ENCODE assay signal across 17 cellular contexts in the genomic region with DNA sequence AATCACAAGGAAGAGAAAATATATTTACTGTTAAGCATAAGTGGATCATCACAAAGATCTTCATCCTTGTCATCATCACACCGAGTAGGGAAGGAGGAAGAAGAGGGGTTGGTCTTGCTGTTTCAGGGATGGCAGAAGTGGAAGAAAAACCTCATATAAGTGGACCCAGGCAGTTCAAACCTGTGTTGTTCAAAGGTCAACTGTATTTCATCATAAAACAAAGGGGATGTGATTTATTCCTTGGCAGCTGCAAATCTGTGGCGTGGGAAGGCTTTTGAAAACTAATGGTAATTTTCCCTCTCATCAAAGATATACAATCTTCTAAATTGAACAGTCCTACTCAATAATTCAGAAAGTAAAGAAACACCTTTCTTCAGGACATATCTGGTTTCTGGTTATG.
DNase-seq lines count a peak whose midpoint lies in the region; ATAC-seq, FAIRE-seq and TF ChIP-seq lines count a peak whose summit lies in the region.
"Had no signal": no experiment of that assay in that cellular context is flagged by ENCODE, and none has a peak within 500 bp of the region (broad histone marks: within the 10 kb centered on the region; RNA-seq: fewer than 3 reads in every experiment).

No MANE protein-coding gene starts in this region.

- H3K27me3 ChIP-seq in SJCRH30 (no peaks in the 10 kb centered on the region), small intestine (ENCODE audit: control insufficient read depth in 2 of 2, insufficient read depth in 2 of 2, low read length in 2 of 2) (no peaks in the 10 kb centered on the region)
- H3K27me3 ChIP-seq: BLaER1 had no signal

- in situ Hi-C loops in GM13976 (cut with MboI; ENCODE audit: low sequenced_read_pairs, unreplicated experiment), result no loop called here

- intact Hi-C loops in mucosa of descending colon (cut with DNase I, micrococcal nuclease), result no loop called here

- TF ChIP-seq CTCF in mucosa of descending colon (IDR thresholded peaks at IDR 0.05) (no peak), GM13976 (IDR thresholded peaks at IDR 0.05; ENCODE audit: borderline replicate concordance, control extremely low read depth, extremely low read depth, insufficient read depth, missing control alignments) (no peak)

- H3K4me3 ChIP-seq in SJCRH30 (no peak overlapping the region), mucosa of descending colon (no peak overlapping the region), small intestine (ENCODE audit: low read depth in 1 of 2, low read length in 2 of 2) (no peak overlapping the region)
- H3K4me3 ChIP-seq: BLaER1, GM23338 had no signal

- ATAC-seq in mucosa of descending colon, result peak; percentile 60
- ATAC-seq: GM23338 had no signal

- DNase-seq in DMS53 (lab: John Stamatoyannopoulos, UW) (peak; percentile 3), DMS53 treated with DMSO at 0.1 percent for 48 hours (lab: John Stamatoyannopoulos, UW; ENCODE audit: unreplicated experiment) (no peak), SJCRH30 (peak in 1 of 2 experiments; percentile 59), mucosa of descending colon (peak in 1 of 3 donors; percentile 13), small intestine (peak; percentile 52), GM13976 (ENCODE audit: low spot score) (no peak), NOMO-1 treated with DMSO at 0.1 percent for 48 hours (lab: John Stamatoyannopoulos, UW; ENCODE audit: unreplicated experiment) (no peak)
- no peak for DNase-seq in stimulated activated CD4-positive, alpha-beta T cell treated with anti-CD3 and anti-CD28 coated beads, Interleukin-12 subunit alpha, Interleukin-12 subunit beta, amount 100 ng/mL, for 4 hours
- DNase-seq: CD4-positive, alpha-beta memory T cell; HCEC 1CT had no signal

- H3K27ac ChIP-seq in SJCRH30 (peak overlapping the region; percentile 9), small intestine (ENCODE audit: low read depth in 1 of 2, low read length in 1 of 2) (no peak overlapping the region)
- H3K27ac ChIP-seq: 22Rv1, BLaER1 had no signal

- H3K36me3 ChIP-seq in SJCRH30 (no peaks in the 10 kb centered on the region), mucosa of descending colon (ENCODE audit: low read depth) (no peaks in the 10 kb centered on the region), small intestine (ENCODE audit: control insufficient read depth in 2 of 2, insufficient read depth in 2 of 2, low read length in 2 of 2) (no peaks in the 10 kb centered on the region)
- H3K36me3 ChIP-seq: BLaER1 had no signal

- H3K4me1 ChIP-seq in SJCRH30 (peaks cover 34% of the 10 kb centered on the region), mucosa of descending colon (ENCODE audit: low read depth) (no peaks in the 10 kb centered on the region), small intestine (ENCODE audit: control insufficient read depth in 2 of 2, insufficient read depth in 1 of 2, low read depth in 1 of 2, low read length in 1 of 2) (no peaks in the 10 kb centered on the region)
- H3K4me1 ChIP-seq: BLaER1 had no signal

- FAIRE-seq in small intestine (lab: Jason Lieb, UNC), result no peak
- FAIRE-seq: G401.6, GM12891, GM18507, H54 had no signal

- H3K9me3 ChIP-seq in SJCRH30 (replicated peaks), result 0 out of 2 replicates have a peak, but pooled peaks cover 5% of the 10 kb centered on the region
- no peaks in the 10 kb centered on the region for H3K9me3 ChIP-seq in mucosa of descending colon
- no peaks in the 10 kb centered on the region for H3K9me3 ChIP-seq in small intestine (ENCODE audit: control insufficient read depth, low read depth)
- H3K9me3 ChIP-seq: BLaER1 had no signal

- WGBS in small intestine, 3 donors, result 18 to 51% (median 34%) methylated on average over 2 of the region's 2 CpGs

Comparison
In these comparisons a context has a peak if more than half of its experiments do, and no peak if none do; other contexts are left out.
1. DNase-seq: peak in DMS53 (single experiment) and small intestine (single experiment); none in DMS53 treated with DMSO at 0.1 percent for 48 hours (single experiment), stimulated activated CD4-positive, alpha-beta T cell treated with anti-CD3 and anti-CD28 coated beads, Interleukin-12 subunit alpha, Interleukin-12 subunit beta, amount 100 ng/mL, for 4 hours (single experiment), GM13976 (single experiment) and NOMO-1 treated with DMSO at 0.1 percent for 48 hours (single experiment).